Comparison of ENCODE assay signal across 8 cellular contexts in genomic region chr13:78376822-78377221, GRCh38.
"Had no signal": no experiment of that assay in that cellular context is flagged by ENCODE, and none has a peak within 500 bp of the region (broad histone marks: within the 10 kb centered on the region; RNA-seq: fewer than 3 reads in every experiment).

No MANE protein-coding gene starts in this region.

- DNase-seq: GM23248, GOT3, H7, HFFc6, IMR-90 had no signal

- H3K4me3 ChIP-seq: GM23248, HAP-1, K562 had no signal

- H3K9ac ChIP-seq: GM23248 had no signal

- H3K27ac ChIP-seq: GM23248 had no signal

- H3K4me1 ChIP-seq: HAP-1 had no signal

- ATAC-seq: HCT116, K562 had no signal

- H3K36me3 ChIP-seq: HAP-1 had no signal

- H3K9me3 ChIP-seq: HAP-1 had no signal
